Comparison of ENCODE assay signal across 1 cellular context in genomic region chr4:84870398-84871163, GRCh38.
TF ChIP-seq lines count a peak whose summit lies in the region.

No MANE protein-coding gene starts in this region.

TF ChIP-seq in GM23338, 12 proteins besides CTCF, POLR2A, EP300 and RAD21 (continued from another document):
- TF ChIP-seq ZNF462 (CRISPR knock-in tag; IDR thresholded peaks at IDR 0.05) (peak; percentile 69; the same call in 1 of the 2 replicates), ETS1 (IDR thresholded peaks at IDR 0.05) (no peak), REST (IDR thresholded peaks at IDR 0.05; ENCODE audit: unreplicated experiment) (no peak)
